Comparison of ENCODE assay signal across 21 cellular contexts in genomic region chr4:153061971-153062370, GRCh38.
"Had no signal": no experiment of that assay in that cellular context is flagged by ENCODE, and none has a peak within 500 bp of the region (broad histone marks: within the 10 kb centered on the region; RNA-seq: fewer than 3 reads in every experiment).

No MANE protein-coding gene starts in this region.

- H3K36me3 ChIP-seq: left ventricle myocardium inferior, ovary, right atrium auricular region, right lobe of liver, tibial nerve, upper lobe of left lung, vagina had no signal

- H3K4me3 ChIP-seq: left ventricle myocardium inferior, lung, ovary, right atrium auricular region, right lobe of liver, smooth muscle cell, tibial nerve, upper lobe of left lung, vagina had no signal

- H3K27me3 ChIP-seq: ovary, right atrium auricular region, right lobe of liver, upper lobe of left lung, vagina had no signal

- ATAC-seq: natural killer cell treated with Interleukin-12 subunit alpha and Interleukin-12 subunit beta and Interleukin-15 and Interleukin-18, amount 100 ng/mL, for 72 hours; right lobe of liver; stimulated activated memory B cell treated with anti-CD40 and anti-IgM and Interleukin-4, amounts not matched to agents 10 μg/mL and 1 μg/mL and 100 μg/mL, for 72 hours had no signal

- H3K9me3 ChIP-seq: left ventricle myocardium inferior, ovary, right atrium auricular region, right lobe of liver, tibial nerve, upper lobe of left lung, vagina had no signal

- H3K27ac ChIP-seq: left ventricle myocardium inferior, ovary, right atrium auricular region, right lobe of liver, tibial nerve, upper lobe of left lung, vagina had no signal

- DNase-seq: islet precursor cell; left ventricle myocardium inferior; mesendoderm; naive B cell; ovary; right lobe of liver; stimulated activated CD4-positive, alpha-beta T cell treated with anti-CD3 and anti-CD28 coated beads, Interleukin-1b, Interleukin-23, amount 100 ng/mL, for 48 hours; stimulated activated CD4-positive, alpha-beta T cell treated with anti-CD3 and anti-CD28 coated beads, Interleukin-2, amount 100 ng/mL, for 48 hours; stimulated activated CD4-positive, alpha-beta T cell treated with anti-CD3 and anti-CD28 coated beads, Interleukin-4, amount 100 ng/mL, for 4 hours; stimulated activated CD8-positive, alpha-beta memory T cell treated with anti-CD3 and anti-CD28 coated beads, Interleukin-4, amount 100 ng/mL, for 48 hours; stimulated activated naive CD4-positive, alpha-beta T cell treated with Interleukin-2 at 50 U/mL for 16 hours; stimulated activated naive CD8-positive, alpha-beta T cell treated with anti-CD3 and anti-CD28 coated beads, Interleukin-15, amount 100 ng/mL, for 72 hours; substantia nigra; upper lobe of left lung had no signal
